In genomic region chr5:11642398-11642797, GRCh38 we compare ENCODE assay signal across 28 cellular contexts.
"Had no signal": no experiment of that assay in that cellular context is flagged by ENCODE, and none has a peak within 500 bp of the region (broad histone marks: within the 10 kb centered on the region; RNA-seq: fewer than 3 reads in every experiment).

No MANE protein-coding gene starts in this region.

- H3K4me3 Mint-ChIP-seq: activated CD4-positive, alpha-beta T cell treated with anti-CD3 and anti-CD28 coated beads, Interleukin-2, amount 10 ng/mL, durations not matched to agents 24 days and 14 days; activated CD8-positive, alpha-beta T cell treated with anti-CD3 and anti-CD28 coated beads for 36 hours; activated naive CD4-positive, alpha-beta T cell treated with anti-CD3 and anti-CD28 coated beads, Interleukin-2, amount 50 U/mL, for 24 hours; activated naive CD8-positive, alpha-beta T cell treated with anti-CD3 and anti-CD28 coated beads, Interleukin-2, amount 10 ng/mL, durations not matched to agents 7 days and 5 days; activated T-cell treated with anti-CD3 and anti-CD28 coated beads, Interleukin-2, amount 50 U/mL, for 72 hours; activated T-helper 17 cell treated with anti-CD3 and anti-CD28 coated beads, Interleukin-2, amount 50 U/mL, for 72 hours had no signal

- H3K27ac Mint-ChIP-seq: activated CD4-positive, alpha-beta T cell treated with anti-CD3 and anti-CD28 coated beads, Interleukin-2, amount 10 ng/mL, durations not matched to agents 24 days and 14 days; activated CD8-positive, alpha-beta T cell treated with anti-CD3 and anti-CD28 coated beads for 36 hours; activated naive CD4-positive, alpha-beta T cell treated with anti-CD3 and anti-CD28 coated beads, Interleukin-2, amount 50 U/mL, for 24 hours; activated naive CD8-positive, alpha-beta T cell treated with anti-CD3 and anti-CD28 coated beads, Interleukin-2, amount 10 ng/mL, durations not matched to agents 7 days and 5 days; activated T-cell treated with anti-CD3 and anti-CD28 coated beads, Interleukin-2, amount 50 U/mL, for 72 hours; activated T-helper 17 cell treated with anti-CD3 and anti-CD28 coated beads, Interleukin-2, amount 50 U/mL, for 72 hours had no signal

- H3K27me3 ChIP-seq: ascending aorta, body of pancreas, breast epithelium had no signal

- DNase-seq: activated CD4-positive, alpha-beta T cell treated with anti-CD3 and anti-CD28 coated beads, Interleukin-2, amount 10 ng/mL, durations not matched to agents 24 days and 14 days; activated CD4-positive, alpha-beta T cell treated with anti-CD3 and anti-CD28 coated beads, Interleukin-2, amount 50 U/mL, for 4 hours; activated CD8-positive, alpha-beta T cell treated with anti-CD3 and anti-CD28 coated beads for 36 hours; activated gamma-delta T cell; activated naive CD4-positive, alpha-beta T cell treated with Interleukin-2 at 50 U/mL for 16 hours; activated naive CD8-positive, alpha-beta T cell treated with anti-CD3 and anti-CD28 coated beads, Interleukin-2, amount 10 ng/mL, durations not matched to agents 7 days and 5 days; activated T-cell treated with anti-CD3 and anti-CD28 coated beads, Interleukin-2, amount 50 U/mL, for 1 hour; activated T-cell treated with anti-CD3 and anti-CD28 coated beads, Interleukin-2, amount 50 U/mL, for 72 hours; amygdala; body of pancreas; NCI-H1048; NCI-H1105 treated with DMSO at 0.1 percent for 48 hours; NCI-H1436; NCI-H1694; NCI-H1930; NCI-H2081 treated with DMSO at 0.1 percent for 48 hours; NCI-H345; NCI-H524 treated with DMSO at 0.1 percent for 48 hours; NK-92 treated with Interleukin-12 subunit alpha and Interleukin-12 subunit beta, amount 100 ng/mL, for 24 hours; PC-3; SW 1271; T-helper 1 cell; T-helper 9 cell had no signal

- H3K36me3 ChIP-seq: ascending aorta, breast epithelium had no signal

- H3K9me3 Mint-ChIP-seq: activated CD4-positive, alpha-beta T cell treated with anti-CD3 and anti-CD28 coated beads, Interleukin-2, amount 10 ng/mL, durations not matched to agents 24 days and 14 days; activated naive CD4-positive, alpha-beta T cell treated with anti-CD3 and anti-CD28 coated beads, Interleukin-2, amount 50 U/mL, for 24 hours; activated naive CD8-positive, alpha-beta T cell treated with anti-CD3 and anti-CD28 coated beads, Interleukin-2, amount 10 ng/mL, durations not matched to agents 7 days and 5 days; activated T-cell treated with anti-CD3 and anti-CD28 coated beads, Interleukin-2, amount 50 U/mL, for 72 hours; activated T-helper 17 cell treated with anti-CD3 and anti-CD28 coated beads, Interleukin-2, amount 50 U/mL, for 72 hours had no signal

- H3K4me3 ChIP-seq: ascending aorta, body of pancreas, breast epithelium had no signal

- H3K4me1 Mint-ChIP-seq: activated CD4-positive, alpha-beta T cell treated with anti-CD3 and anti-CD28 coated beads, Interleukin-2, amount 10 ng/mL, durations not matched to agents 24 days and 14 days; activated naive CD4-positive, alpha-beta T cell treated with anti-CD3 and anti-CD28 coated beads, Interleukin-2, amount 50 U/mL, for 24 hours; activated T-helper 17 cell treated with anti-CD3 and anti-CD28 coated beads, Interleukin-2, amount 50 U/mL, for 72 hours had no signal

- H3K4me1 ChIP-seq: ascending aorta, body of pancreas, breast epithelium had no signal

- H3K9me3 ChIP-seq: ascending aorta, body of pancreas, breast epithelium had no signal

- H3K36me3 Mint-ChIP-seq: activated naive CD4-positive, alpha-beta T cell treated with anti-CD3 and anti-CD28 coated beads, Interleukin-2, amount 50 U/mL, for 24 hours; activated naive CD8-positive, alpha-beta T cell treated with anti-CD3 and anti-CD28 coated beads, Interleukin-2, amount 10 ng/mL, durations not matched to agents 7 days and 5 days had no signal

- H3K27me3 Mint-ChIP-seq: activated CD4-positive, alpha-beta T cell treated with anti-CD3 and anti-CD28 coated beads, Interleukin-2, amount 10 ng/mL, durations not matched to agents 24 days and 14 days; activated CD8-positive, alpha-beta T cell treated with anti-CD3 and anti-CD28 coated beads for 36 hours; activated naive CD4-positive, alpha-beta T cell treated with anti-CD3 and anti-CD28 coated beads, Interleukin-2, amount 50 U/mL, for 24 hours; activated naive CD8-positive, alpha-beta T cell treated with anti-CD3 and anti-CD28 coated beads, Interleukin-2, amount 10 ng/mL, durations not matched to agents 7 days and 5 days; activated T-helper 17 cell treated with anti-CD3 and anti-CD28 coated beads, Interleukin-2, amount 50 U/mL, for 72 hours had no signal

- ATAC-seq: activated CD8-positive, alpha-beta T cell treated with anti-CD3 and anti-CD28 coated beads for 36 hours; activated T-cell treated with anti-CD3 and anti-CD28 coated beads, Interleukin-2, amount 50 U/mL, for 72 hours; activated T-helper 17 cell treated with anti-CD3 and anti-CD28 coated beads, Interleukin-2, amount 50 U/mL, for 72 hours; body of pancreas; PC-3; Right ventricle myocardium inferior had no signal
